In the genomic region with DNA sequence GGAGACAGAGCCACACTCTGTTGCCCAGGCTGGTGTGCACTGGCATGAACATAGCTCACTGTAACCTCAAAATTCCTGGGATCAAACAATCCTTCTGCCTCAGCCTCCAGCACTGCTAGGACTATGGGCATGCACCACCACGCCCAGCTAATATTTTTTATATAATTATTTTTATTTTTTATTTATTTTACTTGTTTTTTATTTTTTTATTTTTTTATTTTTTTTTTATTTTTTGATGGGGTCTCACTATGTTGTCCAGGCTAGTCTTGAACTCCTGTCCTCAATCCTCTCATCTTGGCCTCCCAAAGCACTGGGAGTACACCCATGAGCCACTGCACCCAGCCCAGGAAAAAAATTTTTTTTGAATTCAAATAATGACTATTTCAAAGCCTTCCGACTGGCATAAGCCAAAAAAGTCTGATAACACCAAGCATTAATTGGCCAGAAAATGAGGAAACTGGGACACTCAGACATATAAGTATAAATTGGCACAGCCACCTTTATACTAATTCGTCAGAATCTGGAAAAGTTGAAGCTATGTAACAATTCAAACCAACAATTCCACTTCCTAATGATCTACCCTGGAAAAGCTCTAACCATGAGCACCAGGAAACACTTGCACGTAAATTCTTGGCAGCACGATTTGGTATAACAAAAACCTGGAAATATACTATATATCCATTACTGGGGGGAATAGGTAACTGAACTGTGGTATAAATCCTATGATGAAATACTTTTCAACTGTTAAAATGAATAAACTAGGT, we compare ENCODE assay signal across 1 cellular context.
TF ChIP-seq lines count a peak whose summit lies in the region.

No MANE protein-coding gene starts in this region.

TF ChIP-seq in K562, 482 proteins besides CTCF, POLR2A, EP300 and RAD21 (continued from another document):
- TF ChIP-seq ZNF197 (CRISPR knock-in tag; IDR thresholded peaks at IDR 0.05; ENCODE audit: low read depth) = no peak
- TF ChIP-seq, protein P1, sequence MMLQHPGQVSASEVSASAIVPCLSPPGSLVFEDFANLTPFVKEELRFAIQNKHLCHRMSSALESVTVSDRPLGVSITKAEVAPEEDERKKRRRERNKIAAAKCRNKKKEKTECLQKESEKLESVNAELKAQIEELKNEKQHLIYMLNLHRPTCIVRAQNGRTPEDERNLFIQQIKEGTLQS (IDR thresholded peaks at IDR 0.05) = peak; percentile 39; the same call in 1 of the 2 replicates
- TF ChIP-seq, protein P1 (CRISPR knock-in tag; conservative IDR thresholded peaks at IDR 0.05) = no peak
- no peak for TF ChIP-seq ZFPM2 (CRISPR knock-in tag; IDR thresholded peaks at IDR 0.05)
- peak; percentile 94 for TF ChIP-seq ZNF121 (CRISPR knock-in tag; conservative IDR thresholded peaks at IDR 0.05)
- no peak for TF ChIP-seq MCM5 (IDR thresholded peaks at IDR 0.05; ENCODE audit: low read depth)
- no peak for TF ChIP-seq CEBPG (CRISPR knock-in tag; IDR thresholded peaks at IDR 0.05)
- peak in 1 of 2 experiments; percentile 62; a peak in 1 of 4 replicates for TF ChIP-seq CEBPG (tag; conservative IDR thresholded peaks at IDR 0.05 in 1 of 2, IDR thresholded peaks at IDR 0.05 in 1 of 2)
- no peak for TF ChIP-seq CHCHD3 (CRISPR knock-in tag; IDR thresholded peaks at IDR 0.05)
- TF ChIP-seq RBM25 (IDR thresholded peaks at IDR 0.05; ENCODE audit: low read depth, low read length, severe bottlenecking) = peak; percentile 90
